ENCODE assay signal across 15 cellular contexts in the genomic region with DNA sequence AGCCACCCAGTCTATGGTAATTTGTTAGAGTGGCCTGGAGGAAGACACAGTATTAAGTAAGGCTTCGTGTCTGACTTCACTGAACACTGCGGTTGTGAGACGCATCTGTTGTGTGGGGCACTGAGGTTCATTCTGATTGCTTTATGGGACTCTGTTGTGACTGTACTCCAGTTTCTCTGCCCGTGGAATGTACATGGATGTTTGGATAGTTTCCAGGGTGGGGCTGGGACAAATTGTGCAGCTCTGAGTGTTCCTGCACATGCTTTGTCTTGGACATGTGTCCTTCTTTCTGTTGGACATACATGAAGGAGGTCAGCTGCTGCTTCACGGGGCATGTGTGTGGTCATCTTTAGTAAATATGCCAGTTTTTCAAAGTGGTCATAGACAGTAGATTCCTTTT. TPM values are rescaled to one million over a fixed set of nuclear protein-coding genes. Genes with fewer than 3 reads are reported as not detected.
DNase-seq lines count a peak whose midpoint lies in the region; ATAC-seq and TF ChIP-seq lines count a peak whose summit lies in the region.
"Had no signal": no experiment of that assay in that cellular context is flagged by ENCODE, and none has a peak within 500 bp of the region (broad histone marks: within the 10 kb centered on the region; RNA-seq: fewer than 3 reads in every experiment).

No MANE protein-coding gene starts in this region.

- H3K27ac Mint-ChIP-seq in CD14-positive monocyte (peak overlapping the region in 6 of 7 donors; percentile 78 to 94 (median 88)), neural crest cell (ENCODE audit: unreplicated experiment) (peak overlapping the region; percentile 58)
- H3K27ac Mint-ChIP-seq in dendritic cell treated with granulocyte-macrophage colony-stimulating factor and Interleukin-4, amounts not matched to agents 40 ng/mL and 50 ng/mL, for 4 days = peak overlapping the region; percentile 40
- H3K27ac Mint-ChIP-seq: memory B cell, WTC11 had no signal

- H3K9me3 ChIP-seq in BE2C = no peaks in the 10 kb centered on the region
- H3K9me3 ChIP-seq: Caco-2 had no signal

- H3K4me3 Mint-ChIP-seq in CD14-positive monocyte (no peak overlapping the region), neural crest cell (no peak overlapping the region)
- no peak overlapping the region for H3K4me3 Mint-ChIP-seq in dendritic cell treated with granulocyte-macrophage colony-stimulating factor and Interleukin-4, amounts not matched to agents 40 ng/mL and 50 ng/mL, for 4 days
- H3K4me3 Mint-ChIP-seq: memory B cell; stimulated activated naive CD8-positive, alpha-beta T cell treated with anti-CD3 and anti-CD28 coated beads, Interleukin-15, amount 100 ng/mL, for 72 hours; WTC11 had no signal

- peaks cover 80% of the 10 kb centered on the region for H3K4me1 Mint-ChIP-seq in CD14-positive monocyte
- H3K4me1 Mint-ChIP-seq in dendritic cell treated with granulocyte-macrophage colony-stimulating factor and Interleukin-4, amounts not matched to agents 40 ng/mL and 50 ng/mL, for 4 days (ENCODE audit: low read depth) = peaks cover 89% of the 10 kb centered on the region
- H3K4me1 Mint-ChIP-seq in neural crest cell = peaks cover 16% of the 10 kb centered on the region

- intact Hi-C loops in CD14-positive monocyte (cut with micrococcal nuclease) = loop anchor here in 1 of 2 donors (5.0 kb wide), 1 partner anchor 47 kb away; no protein-coding TSS in a partner anchor
- intact Hi-C loops in dendritic cell treated with granulocyte-macrophage colony-stimulating factor and Interleukin-4, amounts not matched to agents 40 ng/mL and 50 ng/mL, for 4 days (cut with micrococcal nuclease) = no loop called here

- ATAC-seq in GM19035 (IDR thresholded peaks at IDR 0.05; ENCODE audit: unreplicated experiment) = no peak
- ATAC-seq in HG03139 (IDR thresholded peaks at IDR 0.05; ENCODE audit: unreplicated experiment) = no peak
- ATAC-seq: stimulated activated naive CD8-positive, alpha-beta T cell treated with anti-CD3 and anti-CD28 coated beads, Interleukin-15, amount 100 ng/mL, for 72 hours; WTC11 had no signal

- peaks cover 66% of the 10 kb centered on the region for H3K4me1 ChIP-seq in BE2C

- no peak overlapping the region for H3K4me3 ChIP-seq in HL-60 (replicated peaks; ENCODE audit: insufficient read depth, low read length)
- H3K4me3 ChIP-seq in BE2C (ENCODE audit: low read depth, low read length) = no peak overlapping the region

- no peak for DNase-seq in CD14-positive monocyte (ENCODE audit: low spot score)
- no peak for DNase-seq in HL-60 (ENCODE audit: low read depth in 1 of 2, low spot score in 1 of 2)
- DNase-seq in neural crest cell (ENCODE audit: low read depth, low spot score) = no peak
- DNase-seq in GM20000 (ENCODE audit: low spot score) = no peak
- DNase-seq in BE2C = no peak
- DNase-seq: Caco-2; GOT3; NCI-H1092 treated with DMSO at 0.1 percent for 48 hours; stimulated activated CD4-positive, alpha-beta T cell treated with anti-CD3 and anti-CD28 coated beads, Interleukin-4, amount 100 ng/mL, for 1 hour; stimulated activated naive CD8-positive, alpha-beta T cell treated with anti-CD3 and anti-CD28 coated beads, Interleukin-15, amount 100 ng/mL, for 72 hours had no signal

- H3K27ac ChIP-seq in HL-60 (replicated peaks) = peak overlapping the region; percentile 40; the same call in 1 of the 2 replicates

- peaks cover 21 to 24% of the 10 kb centered on the region in 2 donors for H3K36me3 Mint-ChIP-seq in CD14-positive monocyte
- H3K36me3 Mint-ChIP-seq in dendritic cell treated with granulocyte-macrophage colony-stimulating factor and Interleukin-4, amounts not matched to agents 40 ng/mL and 50 ng/mL, for 4 days (ENCODE audit: low read depth) = peaks cover 5% of the 10 kb centered on the region
- H3K36me3 Mint-ChIP-seq in neural crest cell (ENCODE audit: low read depth) = no peaks in the 10 kb centered on the region
- H3K36me3 Mint-ChIP-seq: WTC11 had no signal

- H3K27me3 Mint-ChIP-seq in CD14-positive monocyte (ENCODE audit: low read depth in 3 of 3) (no peaks in the 10 kb centered on the region), neural crest cell (ENCODE audit: low read depth) (no peaks in the 10 kb centered on the region)
- no peaks in the 10 kb centered on the region for H3K27me3 Mint-ChIP-seq in dendritic cell treated with granulocyte-macrophage colony-stimulating factor and Interleukin-4, amounts not matched to agents 40 ng/mL and 50 ng/mL, for 4 days
- H3K27me3 Mint-ChIP-seq: memory B cell; stimulated activated naive CD8-positive, alpha-beta T cell treated with anti-CD3 and anti-CD28 coated beads, Interleukin-15, amount 100 ng/mL, for 72 hours had no signal

- H3K27me3 ChIP-seq in HL-60 (ENCODE audit: insufficient read depth, poor library complexity, severe bottlenecking) = no peaks in the 10 kb centered on the region
- no peaks in the 10 kb centered on the region for H3K27me3 ChIP-seq in BE2C

- H3K36me3 ChIP-seq in BE2C = no peaks in the 10 kb centered on the region

- peaks cover 0 to 1% (median 0%) of the 10 kb centered on the region in 7 donors for H3K9me3 Mint-ChIP-seq in CD14-positive monocyte
- H3K9me3 Mint-ChIP-seq in dendritic cell treated with granulocyte-macrophage colony-stimulating factor and Interleukin-4, amounts not matched to agents 40 ng/mL and 50 ng/mL, for 4 days = no peaks in the 10 kb centered on the region
- no peaks in the 10 kb centered on the region for H3K9me3 Mint-ChIP-seq in neural crest cell
- H3K9me3 Mint-ChIP-seq: memory B cell; stimulated activated naive CD8-positive, alpha-beta T cell treated with anti-CD3 and anti-CD28 coated beads, Interleukin-15, amount 100 ng/mL, for 72 hours; WTC11 had no signal

- no peak for TF ChIP-seq CTCF in CD14-positive monocyte (IDR thresholded peaks at IDR 0.05)
- TF ChIP-seq CTCF in HL-60 (IDR thresholded peaks at IDR 0.05; ENCODE audit: insufficient read depth, low read length) = no peak
- TF ChIP-seq CTCF in neural crest cell (conservative IDR thresholded peaks at IDR 0.05) = no peak
- TF ChIP-seq CTCF in GM20000 (IDR thresholded peaks at IDR 0.05; ENCODE audit: extremely low read depth, missing control alignments) = no peak
- TF ChIP-seq CTCF in BE2C (IDR thresholded peaks at IDR 0.05; ENCODE audit: low read depth, low read length) = no peak

RNA-seq across cellular contexts. Expression of gene ODC1, which starts 58.5 kb away (rescaled TPM):
- 10 to 100 TPM; 22.7 to 23.6 TPM for polyA plus RNA-seq in CD14-positive monocyte
- total RNA-seq in neural crest cell = 279 and 290 TPM in 2 replicates
- 216 TPM for polyA plus RNA-seq in BE2C (2012; ENCODE audit: insufficient read depth, insufficient read length, low read depth)
